ENCODE assay signal across 6 cellular contexts in genomic region chr3:100238599-100238998, GRCh38.
"Had no signal": no experiment of that assay in that cellular context is flagged by ENCODE, and none has a peak within 500 bp of the region (broad histone marks: within the 10 kb centered on the region; RNA-seq: fewer than 3 reads in every experiment).

No MANE protein-coding gene starts in this region.

- DNase-seq: IMR-90, KBM-7, KG1 had no signal

- H3K27ac ChIP-seq: HL-60 had no signal

- H3K4me3 ChIP-seq: K562 had no signal

- ATAC-seq: HepG2, K562 had no signal
